Comparison of ENCODE assay signal across 22 cellular contexts in the genomic region with DNA sequence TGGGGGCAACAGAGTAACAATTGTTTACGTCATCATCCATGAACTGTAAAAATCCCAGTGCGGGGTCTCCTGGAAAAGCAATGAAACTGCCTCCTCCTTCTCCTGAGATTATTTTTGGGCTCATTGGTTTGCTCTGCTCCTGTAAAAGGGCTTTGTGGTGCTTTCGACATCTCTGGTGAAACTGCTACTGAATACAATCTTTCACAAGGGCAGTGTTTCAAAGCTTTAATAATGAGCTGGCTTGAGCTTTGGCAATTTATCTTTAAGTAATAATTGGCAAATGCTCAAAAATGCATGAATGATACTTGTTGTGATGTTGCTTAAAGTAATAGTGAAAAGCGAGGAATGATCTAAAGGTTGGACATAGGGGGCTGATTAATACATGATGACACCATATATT. TPM values are rescaled to one million over a fixed set of nuclear protein-coding genes. Genes with fewer than 3 reads are reported as not detected.
A peak's percentile ranks its signal among the peaks of the same experiment; 100 is the strongest.
DNase-seq lines count a peak whose midpoint lies in the region; ATAC-seq lines count a peak whose summit lies in the region.
"Had no signal": no experiment of that assay in that cellular context is flagged by ENCODE, and none has a peak within 500 bp of the region (broad histone marks: within the 10 kb centered on the region; RNA-seq: fewer than 3 reads in every experiment).

No MANE protein-coding gene starts in this region.

- CTCF ChIA-PET in CD4-positive, alpha-beta memory T cell (lab: Charles Lee; ENCODE audit: partially characterized antibody), result no interaction called here

- H3K36me3 ChIP-seq in GM23248 (ENCODE audit: low read depth) (no peaks in the 10 kb centered on the region), SK-N-MC (ENCODE audit: insufficient read depth, low read length) (no peaks in the 10 kb centered on the region)
- no peaks in the 10 kb centered on the region for H3K36me3 ChIP-seq in CD4-positive, alpha-beta memory T cell (ENCODE audit: insufficient read depth, low read length)
- H3K36me3 ChIP-seq: BE2C had no signal

- H3K36me3 Mint-ChIP-seq in CD4-positive, alpha-beta memory T cell, result no peaks in the 10 kb centered on the region
- H3K36me3 Mint-ChIP-seq: CD4-positive, CD25-positive, alpha-beta regulatory T cell had no signal

- no peak overlapping the region for H2AFZ ChIP-seq in GM23248

- H3K4me2 ChIP-seq in GM23248 (ENCODE audit: unreplicated experiment), result peak overlapping the region; percentile 73
- H3K4me2 ChIP-seq: KMS-11 had no signal

- 56 to 58% methylated on average over 4 of the region's 4 CpGs for WGBS in GM23248 (ENCODE audit: low coverage in 1 of 2, low lambda C conversion rate in 2 of 2, missing lambda C conversion rate in 2 of 2), 2 experiments

- H3K4me3 Mint-ChIP-seq in CD4-positive, alpha-beta memory T cell, result no peak overlapping the region
- H3K4me3 Mint-ChIP-seq: CD4-positive, CD25-positive, alpha-beta regulatory T cell had no signal

- peaks cover 58% of the 10 kb centered on the region for H3F3A ChIP-seq in GM23248 (ENCODE audit: insufficient read depth)

- in situ Hi-C loops in GM23248 (cut with MboI), result no loop called here
- in situ Hi-C loops in KBM-7 (cut with MboI; ENCODE audit: low pct_unique_long_range_greater_than_20kb, low sequenced_read_pairs), result no loop called here

- ATAC-seq in sciatic nerve (peak; percentile 55), HG03521 (IDR thresholded peaks at IDR 0.05; ENCODE audit: unreplicated experiment) (no peak)

- DNase-seq in GM23248, result peak; percentile 76
- DNase-seq in SK-N-MC (ENCODE audit: low read depth, low spot score), result no peak
- DNase-seq in fibroblast of peridontal ligament (ENCODE audit: extremely low read depth), result peak; percentile 48
- no peak for DNase-seq in sciatic nerve (ENCODE audit: low spot score)
- no peak for DNase-seq in CD4-positive, alpha-beta memory T cell
- no peak for DNase-seq in NCI-H2196 (lab: John Stamatoyannopoulos, UW; ENCODE audit: unreplicated experiment)
- DNase-seq in KBM-7, result no peak
- DNase-seq: BE2C; Calu3; CD4-positive, CD25-positive, alpha-beta regulatory T cell; GF-D8; GOT3; NCI-H1417 treated with DMSO at 0.1 percent for 48 hours; NCI-H187 treated with DMSO at 0.1 percent for 48 hours; NCI-H446 treated with DMSO at 0.1 percent for 48 hours; SHP77; T-helper 1 cell had no signal

- H3K9ac ChIP-seq in GM23248, result no peak overlapping the region
- peak overlapping the region; percentile 46 for H3K9ac ChIP-seq in SK-N-MC (ENCODE audit: insufficient read length)
- H3K9ac ChIP-seq: KMS-11 had no signal

- intact Hi-C loops in sciatic nerve (cut with DNase I), result no loop called here
- intact Hi-C loops in CD4-positive, alpha-beta memory T cell (cut with micrococcal nuclease), result no loop called here

- H3K27ac Mint-ChIP-seq in CD4-positive, alpha-beta memory T cell, result no peak overlapping the region
- H3K27ac Mint-ChIP-seq: CD4-positive, CD25-positive, alpha-beta regulatory T cell had no signal

- H3K27me3 Mint-ChIP-seq in CD4-positive, alpha-beta memory T cell, result peaks cover 9 to 10% of the 10 kb centered on the region in 2 donors

- H3K9me3 ChIP-seq in GM23248 (ENCODE audit: low read depth), result no peaks in the 10 kb centered on the region
- no peaks in the 10 kb centered on the region for H3K9me3 ChIP-seq in SK-N-MC (ENCODE audit: low read depth, low read length)
- H3K9me3 ChIP-seq in CD4-positive, alpha-beta memory T cell (ENCODE audit: control insufficient read depth in 1 of 2, low read length in 2 of 2), result no peaks in the 10 kb centered on the region
- H3K9me3 ChIP-seq: BE2C had no signal

- POLR2A ChIA-PET in CD4-positive, alpha-beta memory T cell (lab: Charles Lee; ENCODE audit: partially characterized antibody), result no interaction called here

- H3K4me1 ChIP-seq in GM23248 (ENCODE audit: insufficient read depth), result peaks cover 72% of the 10 kb centered on the region
- no peaks in the 10 kb centered on the region for H3K4me1 ChIP-seq in CD4-positive, alpha-beta memory T cell (ENCODE audit: insufficient read depth, low read length)
- H3K4me1 ChIP-seq: BE2C had no signal

- H3K9me2 ChIP-seq in GM23248 (ENCODE audit: insufficient read depth), result no peaks in the 10 kb centered on the region

- H3K27me3 ChIP-seq in GM23248 (replicated peaks; ENCODE audit: insufficient read depth), result no peaks in the 10 kb centered on the region
- no peaks in the 10 kb centered on the region for H3K27me3 ChIP-seq in CD4-positive, alpha-beta memory T cell (ENCODE audit: insufficient read depth, low read length)
- H3K27me3 ChIP-seq: BE2C had no signal

- no peaks in the 10 kb centered on the region for H3K79me2 ChIP-seq in GM23248 (ENCODE audit: insufficient read depth)

- no peaks in the 10 kb centered on the region for H4K20me1 ChIP-seq in GM23248 (ENCODE audit: insufficient read depth)

- no peak overlapping the region for H3K4me3 ChIP-seq in GM23248
- peak overlapping the region; percentile 31 for H3K4me3 ChIP-seq in SK-N-MC
- H3K4me3 ChIP-seq in CD4-positive, alpha-beta memory T cell (ENCODE audit: low read length in 2 of 2), result no peak overlapping the region

- H3K27ac ChIP-seq in GM23248, result peak overlapping the region; percentile 76
- H3K27ac ChIP-seq in SK-N-MC, result peak overlapping the region; percentile 100
- H3K27ac ChIP-seq in CD4-positive, alpha-beta memory T cell (ENCODE audit: low read depth, low read length), result no peak overlapping the region
- H3K27ac ChIP-seq: KMS-11 had no signal

- H3K9me3 Mint-ChIP-seq in CD4-positive, alpha-beta memory T cell, result no peaks in the 10 kb centered on the region

- no peaks in the 10 kb centered on the region for H3K4me1 Mint-ChIP-seq in CD4-positive, alpha-beta memory T cell

RNA-seq across cellular contexts. Expression of a gene that starts 43.5 kb away (rescaled TPM):
- total RNA-seq in GM23248 (2014; rRNA removed; shearing (Covaris generic)), result 53.7 and 60.4 TPM in 2 replicates
- polyA plus RNA-seq in GM23248 (2016; fragmentation: Nextera tagmentation; extraction: Ambion mirVana), result 34.2 and 36.3 TPM in 2 replicates
- 13.4 TPM for total RNA-seq in sciatic nerve
- under 1 TPM; 0.11 to 0.52 TPM for total RNA-seq in CD4-positive, alpha-beta memory T cell
- under 1 TPM in 1 of 2 donors, not detected in 1; 0.03 TPM for polyA plus RNA-seq in CD4-positive, alpha-beta memory T cell
- total RNA-seq: CD4-positive, CD25-positive, alpha-beta regulatory T cell had no signal

RNA-seq across cellular contexts. Expression of a gene that starts 53.5 kb away (rescaled TPM):
- total RNA-seq in GM23248 (2014; rRNA removed; shearing (Covaris generic)), result not detected in 2 replicates
- polyA plus RNA-seq in GM23248 (2016; fragmentation: Nextera tagmentation; extraction: Ambion mirVana), result not detected in 2 replicates
- not detected for total RNA-seq in sciatic nerve
- not detected for total RNA-seq in CD4-positive, alpha-beta memory T cell
- polyA plus RNA-seq in CD4-positive, alpha-beta memory T cell, result not detected
- total RNA-seq: Calu3; CD4-positive, CD25-positive, alpha-beta regulatory T cell; M059J; RPMI7951 had no signal
- polyA plus RNA-seq: AG04450; CD4-positive, CD25-positive, alpha-beta regulatory T cell had no signal

Comparison
In these comparisons a context has a peak if more than half of its experiments do, and no peak if none do; other contexts are left out.
1. DNase-seq: peak in GM23248 (single experiment) and fibroblast of peridontal ligament (single experiment); none in SK-N-MC (single experiment), sciatic nerve (single experiment), CD4-positive, alpha-beta memory T cell (0 of 5), NCI-H2196 (single experiment) and KBM-7 (single experiment).